17 cellular contexts compared by ENCODE assay signal in genomic region chr20:11516448-11516847, GRCh38.
"Had no signal": no experiment of that assay in that cellular context is flagged by ENCODE, and none has a peak within 500 bp of the region (broad histone marks: within the 10 kb centered on the region; RNA-seq: fewer than 3 reads in every experiment).

No MANE protein-coding gene starts in this region.

- H3K36me3 ChIP-seq: esophagus muscularis mucosa, gastroesophageal sphincter, heart left ventricle, left lung, lower lobe of right lung had no signal

- H3K9me3 ChIP-seq: esophagus muscularis mucosa, gastroesophageal sphincter, heart left ventricle, left lung, lower lobe of right lung had no signal

- H3K27ac ChIP-seq: coronary artery, esophagus muscularis mucosa, foreskin keratinocyte, gastroesophageal sphincter, heart left ventricle, hepatocyte, left lung, lower lobe of right lung had no signal

- H3K4me1 ChIP-seq: esophagus muscularis mucosa, foreskin keratinocyte, gastroesophageal sphincter, heart left ventricle, left lung, lower lobe of right lung had no signal

- ATAC-seq: foreskin keratinocyte; gastroesophageal sphincter; heart left ventricle; left lung; left ventricle myocardium superior; lower lobe of right lung; naive thymus-derived CD4-positive, alpha-beta T cell had no signal

- DNase-seq: effector memory CD4-positive, alpha-beta T cell; foreskin keratinocyte; heart left ventricle; hypothalamus; immature natural killer cell; islet precursor cell; kidney; kidney glomerular epithelial cell; left lung; left ventricle myocardium superior; lower lobe of right lung; mesenchymal stem cell; naive thymus-derived CD4-positive, alpha-beta T cell had no signal

- H3K4me3 ChIP-seq: coronary artery, esophagus muscularis mucosa, gastroesophageal sphincter, heart left ventricle, hepatocyte, left lung, lower lobe of right lung had no signal

- H3K27me3 ChIP-seq: esophagus muscularis mucosa, foreskin keratinocyte, gastroesophageal sphincter, heart left ventricle, hepatocyte, left lung had no signal
